ENCODE assay signal across 9 cellular contexts in the genomic region with DNA sequence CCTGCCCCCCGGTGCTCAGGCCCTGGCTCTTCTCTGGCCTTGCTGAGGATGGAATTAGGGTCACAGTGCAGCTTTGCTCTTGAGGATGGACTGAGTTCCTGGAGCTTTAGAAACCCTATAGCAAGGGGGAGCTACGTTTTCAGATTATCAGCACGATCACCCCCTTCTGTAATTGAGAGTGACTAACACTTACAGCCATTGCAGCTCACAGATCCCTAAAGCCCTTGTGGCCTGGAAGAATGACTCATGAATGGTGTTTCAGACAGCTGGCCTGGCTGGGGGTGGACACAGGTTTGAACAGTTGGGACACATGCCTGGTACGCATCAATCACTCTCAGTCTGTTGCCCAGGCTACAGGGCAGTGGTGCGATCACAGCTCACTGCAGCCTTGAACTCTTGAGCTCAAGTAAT.
DNase-seq lines count a peak whose midpoint lies in the region; ATAC-seq and TF ChIP-seq lines count a peak whose summit lies in the region.
"Had no signal": no experiment of that assay in that cellular context is flagged by ENCODE, and none has a peak within 500 bp of the region (broad histone marks: within the 10 kb centered on the region; RNA-seq: fewer than 3 reads in every experiment).

No MANE protein-coding gene starts in this region.

- TF ChIP-seq POLR2A in stomach (IDR thresholded peaks at IDR 0.05) = no peak

- no peak for TF ChIP-seq EP300 in stomach (IDR thresholded peaks at IDR 0.05)

- 68 to 86% (median 80%) methylated on average over 5 of the region's 5 CpGs for WGBS in stomach, 5 donors

- peaks cover 7% of the 10 kb centered on the region for H3K27me3 Mint-ChIP-seq in HFFc6 (ENCODE audit: insufficient read depth)

- ATAC-seq in GM21447 (IDR thresholded peaks at IDR 0.05; ENCODE audit: unreplicated experiment) (no peak), HG03378 (IDR thresholded peaks at IDR 0.05; ENCODE audit: unreplicated experiment) (no peak), GM18511 (IDR thresholded peaks at IDR 0.05; ENCODE audit: unreplicated experiment) (no peak)

- no peaks in the 10 kb centered on the region for H3K36me3 Mint-ChIP-seq in HFFc6 (ENCODE audit: low read depth)

- peak overlapping the region in 4 of 5 donors; percentile 28 to 75 (median 55) for H3K27ac ChIP-seq in stomach

- no peak overlapping the region for H3K4me3 ChIP-seq in stomach

- no peaks in the 10 kb centered on the region for H3K9me3 Mint-ChIP-seq in HFFc6

- H3K27ac Mint-ChIP-seq in HFFc6 = peak overlapping the region; percentile 97

- intact Hi-C loops in stomach (cut with DNase I; ENCODE audit: low total_unique reads) = no loop called here

- TF ChIP-seq CTCF in HFFc6 (IDR thresholded peaks at IDR 0.05) (peak; percentile 56), stomach (IDR thresholded peaks at IDR 0.05) (no peak)

- peaks cover 22% of the 10 kb centered on the region for H3K4me1 Mint-ChIP-seq in HFFc6 (ENCODE audit: low read depth)

- peak overlapping the region; percentile 82 for H3K4me3 Mint-ChIP-seq in HFFc6

- H3K36me3 ChIP-seq in stomach = no peaks in the 10 kb centered on the region

- no peaks in the 10 kb centered on the region for H3K27me3 ChIP-seq in stomach

- H3K9me3 ChIP-seq in stomach = no peaks in the 10 kb centered on the region

- peaks cover 0 to 18% (median 8%) of the 10 kb centered on the region in 4 donors for H3K4me1 ChIP-seq in stomach

- peak; percentile 95 for DNase-seq in HFFc6
- DNase-seq in SW480 (ENCODE audit: low spot score) = peak; percentile 84
- peak; percentile 99 for DNase-seq in glomerular visceral epithelial cell (ENCODE audit: extremely low spot score)
- no peak for DNase-seq in stomach
- no peak for DNase-seq in activated naive CD4-positive, alpha-beta T cell treated with anti-CD3 and anti-CD28 coated beads, Interleukin-2, amount 50 U/mL, for 16 hours
- DNase-seq: NCI-H1930 had no signal

Comparison
In these comparisons a context has a peak if more than half of its experiments do, and no peak if none do; other contexts are left out.
1. DNase-seq: peak in HFFc6 (single experiment), SW480 (single experiment) and glomerular visceral epithelial cell (single experiment); none in stomach (single experiment) and activated naive CD4-positive, alpha-beta T cell treated with anti-CD3 and anti-CD28 coated beads, Interleukin-2, amount 50 U/mL, for 16 hours (single experiment).